In genomic region chr6:69868252-69868804, GRCh38 we compare ENCODE assay signal across 10 cellular contexts. TPM values are rescaled to one million over a fixed set of nuclear protein-coding genes. Genes with fewer than 3 reads are reported as not detected.
A peak's percentile ranks its signal among the peaks of the same experiment; 100 is the strongest.
DNase-seq lines count a peak whose midpoint lies in the region; ATAC-seq, FAIRE-seq and TF ChIP-seq lines count a peak whose summit lies in the region.
"Had no signal": no experiment of that assay in that cellular context is flagged by ENCODE, and none has a peak within 500 bp of the region (broad histone marks: within the 10 kb centered on the region; RNA-seq: fewer than 3 reads in every experiment).

No MANE protein-coding gene starts in this region.

- CTCF ChIA-PET in Calu3 (lab: Charles Lee) = interaction anchor here (0.6 kb wide), 1 partner anchor 177 kb away, joined by 4 read pairs; no protein-coding TSS in a partner anchor
- CTCF ChIA-PET in naive thymus-derived CD4-positive, alpha-beta T cell (lab: Charles Lee) = no interaction called here

- H3K4me3 ChIP-seq in naive thymus-derived CD4-positive, alpha-beta T cell (ENCODE audit: low read length) = no peak overlapping the region
- H3K4me3 ChIP-seq in BE2C (ENCODE audit: low read depth, low read length) = no peak overlapping the region

- peaks cover 19% of the 10 kb centered on the region for H3K4me1 Mint-ChIP-seq in Calu3 (ENCODE audit: low read depth, unreplicated experiment)
- peaks cover 8% of the 10 kb centered on the region for H3K4me1 Mint-ChIP-seq in activated T-helper 17 cell treated with anti-CD3 and anti-CD28 coated beads, Interleukin-2, amount 50 U/mL, for 72 hours
- H3K4me1 Mint-ChIP-seq in naive thymus-derived CD4-positive, alpha-beta T cell = peaks cover 15 to 24% (median 20%) of the 10 kb centered on the region in 7 donors

- H3K9me3 Mint-ChIP-seq in Calu3 (ENCODE audit: low read depth, unreplicated experiment) = no peaks in the 10 kb centered on the region
- no peaks in the 10 kb centered on the region for H3K9me3 Mint-ChIP-seq in activated T-helper 17 cell treated with anti-CD3 and anti-CD28 coated beads, Interleukin-2, amount 50 U/mL, for 72 hours
- H3K9me3 Mint-ChIP-seq in naive thymus-derived CD4-positive, alpha-beta T cell = no peaks in the 10 kb centered on the region

- TF ChIP-seq CTCF in Calu3 (IDR thresholded peaks at IDR 0.05; ENCODE audit: unreplicated experiment) (peak; percentile 16), BE2C (IDR thresholded peaks at IDR 0.05; ENCODE audit: low read depth, low read length) (no peak)

- ATAC-seq in activated T-helper 17 cell treated with anti-CD3 and anti-CD28 coated beads, Interleukin-2, amount 50 U/mL, for 72 hours (replicated peaks) = no peak
- ATAC-seq in naive thymus-derived CD4-positive, alpha-beta T cell = no peak
- ATAC-seq in HG03342 (IDR thresholded peaks at IDR 0.05; ENCODE audit: unreplicated experiment) = no peak
- ATAC-seq in activated CD4-positive, CD25-positive, alpha-beta regulatory T cell treated with anti-CD3 and anti-CD28 coated beads, Interleukin-2, amount 50 U/mL, for 24 hours = no peak

- POLR2A ChIA-PET in naive thymus-derived CD4-positive, alpha-beta T cell (lab: Charles Lee) = interaction anchor here (1.4 kb wide), 1 partner anchor 71 kb away, joined by 5 read pairs; the partner anchor contains the start of gene LMBRD1

- no peak overlapping the region for H3K4me3 Mint-ChIP-seq in Calu3 (ENCODE audit: low read depth, unreplicated experiment)
- H3K4me3 Mint-ChIP-seq in activated T-helper 17 cell treated with anti-CD3 and anti-CD28 coated beads, Interleukin-2, amount 50 U/mL, for 72 hours = peak overlapping the region; percentile 75
- peak overlapping the region in 9 of 10 donors; percentile 65 to 98 (median 87) for H3K4me3 Mint-ChIP-seq in naive thymus-derived CD4-positive, alpha-beta T cell

- intact Hi-C loops in Calu3 (cut with micrococcal nuclease; ENCODE audit: unreplicated experiment) = loop anchor here (5.0 kb wide), 1 partner anchor 136 kb away; no protein-coding TSS in a partner anchor
- intact Hi-C loops in naive thymus-derived CD4-positive, alpha-beta T cell (cut with micrococcal nuclease) = loop anchor here (5.0 to 10.0 kb wide), 3 partner anchors 51 to 1086 kb away; partner anchors contain the start of genes B3GAT2 (in 1 of the 2) and SMAP1 (in 1 of the 2)

- peaks cover 43% of the 10 kb centered on the region for H3K27me3 Mint-ChIP-seq in Calu3 (ENCODE audit: unreplicated experiment)
- H3K27me3 Mint-ChIP-seq in activated T-helper 17 cell treated with anti-CD3 and anti-CD28 coated beads, Interleukin-2, amount 50 U/mL, for 72 hours = peaks cover 7% of the 10 kb centered on the region
- H3K27me3 Mint-ChIP-seq in naive thymus-derived CD4-positive, alpha-beta T cell = peaks cover 8 to 62% (median 34%) of the 10 kb centered on the region in 5 donors

- no peak overlapping the region for H3K27ac ChIP-seq in naive thymus-derived CD4-positive, alpha-beta T cell (ENCODE audit: low read depth, low read length)

- H3K27ac Mint-ChIP-seq in Calu3 (ENCODE audit: unreplicated experiment) = no peak overlapping the region
- no peak overlapping the region for H3K27ac Mint-ChIP-seq in activated T-helper 17 cell treated with anti-CD3 and anti-CD28 coated beads, Interleukin-2, amount 50 U/mL, for 72 hours
- peak overlapping the region in 1 of 9 donors; percentile 69 for H3K27ac Mint-ChIP-seq in naive thymus-derived CD4-positive, alpha-beta T cell

- no peaks in the 10 kb centered on the region for H3K36me3 ChIP-seq in naive thymus-derived CD4-positive, alpha-beta T cell (ENCODE audit: control insufficient read depth in 2 of 3, insufficient read depth in 3 of 3, low read length in 3 of 3)
- H3K36me3 ChIP-seq in BE2C = no peaks in the 10 kb centered on the region

- TF ChIP-seq POLR2A in GM12892 (IDR thresholded peaks at IDR 0.05; ENCODE audit: low read depth, low read length) = no peak

- H3K36me3 Mint-ChIP-seq in Calu3 (ENCODE audit: insufficient read depth, unreplicated experiment) = peaks cover 11% of the 10 kb centered on the region
- no peaks in the 10 kb centered on the region for H3K36me3 Mint-ChIP-seq in activated T-helper 17 cell treated with anti-CD3 and anti-CD28 coated beads, Interleukin-2, amount 50 U/mL, for 72 hours (ENCODE audit: low read depth)
- H3K36me3 Mint-ChIP-seq in naive thymus-derived CD4-positive, alpha-beta T cell = no peaks in the 10 kb centered on the region

- peaks cover 5 to 6% of the 10 kb centered on the region in 2 donors for H3K4me1 ChIP-seq in naive thymus-derived CD4-positive, alpha-beta T cell (ENCODE audit: control insufficient read depth in 2 of 2, insufficient read depth in 2 of 2, low read length in 2 of 2)
- peaks cover 3% of the 10 kb centered on the region; the same call in 1 of the 2 replicates for H3K4me1 ChIP-seq in BE2C

- H3K27me3 ChIP-seq in naive thymus-derived CD4-positive, alpha-beta T cell (ENCODE audit: control insufficient read depth in 2 of 2, insufficient read depth in 2 of 2, low read length in 2 of 2) = no peaks in the 10 kb centered on the region
- no peaks in the 10 kb centered on the region for H3K27me3 ChIP-seq in BE2C

- FAIRE-seq in GM12892 (lab: Jason Lieb, UNC) = peak; percentile 75

- no peak for DNase-seq in Calu3
- no peak for DNase-seq in GM12892 (ENCODE audit: insufficient read length)
- DNase-seq in naive thymus-derived CD4-positive, alpha-beta T cell = no peak
- DNase-seq in BE2C = no peak
- no peak for DNase-seq in NCI-H146 treated with DMSO at 0.1 percent for 48 hours (lab: John Stamatoyannopoulos, UW; ENCODE audit: unreplicated experiment)
- DNase-seq: activated CD4-positive, alpha-beta T cell treated with anti-CD3 and anti-CD28 coated beads for 48 hours; SIG-M5 had no signal

- BruUV-seq in Calu3 (replicated peaks; lab: Mats Ljungman, UMichigan) = no TSS peak

- H3K9me3 ChIP-seq in naive thymus-derived CD4-positive, alpha-beta T cell (ENCODE audit: control insufficient read depth in 2 of 3, low read length in 3 of 3) = no peaks in the 10 kb centered on the region
- no peaks in the 10 kb centered on the region for H3K9me3 ChIP-seq in BE2C

RNA-seq across cellular contexts. Expression of gene COL19A1, which starts 2.0 kb away (rescaled TPM):
- not detected in 2 replicates for total RNA-seq in Calu3 (2022)
- 2.6 TPM for polyA plus RNA-seq in GM12892 (2012; ENCODE audit: missing spikeins)
- total RNA-seq in activated T-helper 17 cell treated with anti-CD3 and anti-CD28 coated beads, Interleukin-2, amount 50 U/mL, for 72 hours = 1 to 10 TPM in 1 of 2 donors, under 1 TPM in 1; 0.48 to 1.3 TPM
- 1 to 10 TPM in 1 of 5 experiments, under 1 TPM in 3, not detected in 1; 0.05 to 1.3 (median 0.36) TPM for total RNA-seq in naive thymus-derived CD4-positive, alpha-beta T cell
- polyA plus RNA-seq in naive thymus-derived CD4-positive, alpha-beta T cell = under 1 TPM in 1 of 2 donors, not detected in 1; 0.02 TPM
- 0.23 TPM for polyA plus RNA-seq in BE2C (2012; ENCODE audit: insufficient read depth, insufficient read length, low read depth)
